ENCODE assay signal across 22 cellular contexts in the genomic region with DNA sequence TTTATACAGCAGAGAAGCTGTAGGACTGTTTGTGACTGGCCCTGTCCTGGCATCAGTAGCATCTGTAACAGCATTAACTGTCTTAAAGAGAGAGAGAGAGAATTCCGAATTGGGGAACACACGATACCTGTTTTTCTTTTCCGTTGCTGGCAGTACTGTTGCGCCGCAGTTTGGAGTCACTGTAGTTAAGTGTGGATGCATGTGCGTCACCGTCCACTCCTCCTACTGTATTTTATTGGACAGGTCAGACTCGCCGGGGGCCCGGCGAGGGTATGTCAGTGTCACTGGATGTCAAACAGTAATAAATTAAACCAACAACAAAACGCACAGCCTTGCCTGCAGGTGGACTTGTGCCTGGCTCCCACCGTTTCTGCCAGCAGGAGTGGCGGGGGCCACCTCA. TPM values are rescaled to one million over a fixed set of nuclear protein-coding genes. Genes with fewer than 3 reads are reported as not detected.
A peak's percentile ranks its signal among the peaks of the same experiment; 100 is the strongest.
DNase-seq lines count a peak whose midpoint lies in the region; ATAC-seq and TF ChIP-seq lines count a peak whose summit lies in the region.
"Had no signal": no experiment of that assay in that cellular context is flagged by ENCODE, and none has a peak within 500 bp of the region (broad histone marks: within the 10 kb centered on the region; RNA-seq: fewer than 3 reads in every experiment).

No MANE protein-coding gene starts in this region.

- H3K9me3 ChIP-seq in adrenal gland (replicated peaks in 1 of 3), result no peaks in the 10 kb centered on the region

- peak overlapping the region; percentile 31; the same call in 1 of the 2 replicates for H3K27ac Mint-ChIP-seq in HFFc6
- H3K27ac Mint-ChIP-seq: H9 had no signal

- no peak overlapping the region for H3K9ac ChIP-seq in rectal smooth muscle tissue (ENCODE audit: low read length)

- no peak overlapping the region for H3K4me3 Mint-ChIP-seq in HFFc6
- H3K4me3 Mint-ChIP-seq: H9 had no signal

- no peak for DNase-seq in HFFc6
- no peak for DNase-seq in adrenal gland
- peak; percentile 59 for DNase-seq in fibroblast of villous mesenchyme (ENCODE audit: low read depth)
- no peak for DNase-seq in DMS 273 (lab: John Stamatoyannopoulos, UW; ENCODE audit: unreplicated experiment)
- no peak for DNase-seq in NCI-H1048 (lab: John Stamatoyannopoulos, UW)
- DNase-seq: ACHN, DMS79 treated with DMSO at 0.1 percent for 48 hours, H9, Kasumi-1, MM.1S, NCI-H1105 treated with DMSO at 0.1 percent for 48 hours, NCI-H1694 treated with DMSO at 0.1 percent for 48 hours, NCI-H2107, NCI-H510A, NCI-H748 treated with DMSO at 0.1 percent for 48 hours, OCI-M1, SIG-M5 had no signal

- no peak for TF ChIP-seq POLR2A in adrenal gland (IDR thresholded peaks at IDR 0.05)

- peaks cover 16% of the 10 kb centered on the region for H3K36me3 Mint-ChIP-seq in HFFc6 (ENCODE audit: low read depth)

- H3K27ac ChIP-seq in adrenal gland (peak overlapping the region in 3 of 5 donors; percentile 74 to 85 (median 75)), rectal smooth muscle tissue (ENCODE audit: low read depth, low read length) (peak overlapping the region; percentile 89)
- H3K27ac ChIP-seq: C4-2B had no signal

- no peak for ATAC-seq in GM19452 (IDR thresholded peaks at IDR 0.05; ENCODE audit: unreplicated experiment)
- ATAC-seq in HG02970 (IDR thresholded peaks at IDR 0.05; ENCODE audit: low FRiP score, unreplicated experiment), result no peak
- ATAC-seq: SK-N-SH treated with all-trans-retinoic acid at 6 μM for 48 hours had no signal

- no peaks in the 10 kb centered on the region for H3K9me3 Mint-ChIP-seq in HFFc6
- H3K9me3 Mint-ChIP-seq: H9 had no signal

- H3K4me1 ChIP-seq in adrenal gland (replicated peaks in 1 of 2) (peaks cover 8 to 9% of the 10 kb centered on the region in 2 donors), rectal smooth muscle tissue (ENCODE audit: control insufficient read depth, insufficient read depth, low read length) (peaks cover 6% of the 10 kb centered on the region)

- intact Hi-C loops in adrenal gland (cut with DNase I), result no loop called here

- H3K27me3 Mint-ChIP-seq in HFFc6 (ENCODE audit: insufficient read depth), result peaks cover 2% of the 10 kb centered on the region

- H3K36me3 ChIP-seq in adrenal gland (replicated peaks in 1 of 2), result peaks cover 0 to 20% of the 10 kb centered on the region in 2 donors
- peaks cover 11% of the 10 kb centered on the region for H3K36me3 ChIP-seq in rectal smooth muscle tissue (ENCODE audit: control insufficient read depth, insufficient read depth, low read length)

- H3K4me3 ChIP-seq in adrenal gland (no peak overlapping the region), fibroblast of villous mesenchyme (ENCODE audit: low read depth, low read length) (no peak overlapping the region), rectal smooth muscle tissue (ENCODE audit: low read length) (no peak overlapping the region)

- WGBS in adrenal gland, 4 donors, result 84 to 91% (median 88%) methylated on average over 14 of the region's 14 CpGs

- TF ChIP-seq CTCF in HFFc6 (IDR thresholded peaks at IDR 0.05), result no peak
- TF ChIP-seq CTCF in adrenal gland (IDR thresholded peaks at IDR 0.05), result no peak
- no peak for TF ChIP-seq CTCF in fibroblast of villous mesenchyme (IDR thresholded peaks at IDR 0.05; ENCODE audit: insufficient read depth, low read depth, low read length)

- peaks cover 6% of the 10 kb centered on the region; the same call in 1 of the 2 replicates for H3K4me1 Mint-ChIP-seq in HFFc6 (ENCODE audit: low read depth)
- H3K4me1 Mint-ChIP-seq: H9 had no signal

- H3K27me3 ChIP-seq in adrenal gland, result no peaks in the 10 kb centered on the region
- H3K27me3 ChIP-seq in rectal smooth muscle tissue (ENCODE audit: control insufficient read depth, insufficient read depth, low read length), result no peaks in the 10 kb centered on the region

RNA-seq across cellular contexts. Expression of a gene that starts 27.3 kb away (rescaled TPM):
- total RNA-seq in HFFc6 (2021; fragmentation: NEBNext Ultra II Directional; extraction: Animal tissue kit (Norgen Biotek cat#: 25700)), result 10 to 100 TPM; 22.8 to 34.3 (median 28.0) TPM
- 1,000 to 10,000 TPM in 1 of 8 donors, 100 to 1,000 TPM in 5, 10 to 100 TPM in 2; 87.2 to 2,114 (median 204) TPM for total RNA-seq in adrenal gland
- 100 to 1,000 TPM in 2 of 3 donors, 10 to 100 TPM in 1; 35.4 to 121 (median 105) TPM for polyA plus RNA-seq in adrenal gland
- total RNA-seq in fibroblast of villous mesenchyme, result 392 and 421 TPM in 2 replicates
